Comparison of ENCODE assay signal across 8 cellular contexts in genomic region chr22:36027960-36028645, GRCh38. TPM values are rescaled to one million over a fixed set of nuclear protein-coding genes. Genes with fewer than 3 reads are reported as not detected.
DNase-seq lines count a peak whose midpoint lies in the region; ATAC-seq and TF ChIP-seq lines count a peak whose summit lies in the region.

No MANE protein-coding gene starts in this region.

- in situ Hi-C loops in astrocyte of the cerebellum (cut with HindIII; ENCODE audit: low sequenced_read_pairs): no loop called here

- no peaks in the 10 kb centered on the region for H3K9me3 Mint-ChIP-seq in activated CD4-positive, alpha-beta T cell treated with anti-CD3 and anti-CD28 coated beads for 36 hours (ENCODE audit: low read depth)

- H3K27ac Mint-ChIP-seq in activated CD4-positive, alpha-beta T cell treated with anti-CD3 and anti-CD28 coated beads for 36 hours: no peak overlapping the region

- no peaks in the 10 kb centered on the region for H3K27me3 ChIP-seq in iPS-18a (ENCODE audit: control insufficient read depth, insufficient read depth, low read length)
- no peaks in the 10 kb centered on the region for H3K27me3 ChIP-seq in skeletal muscle tissue (ENCODE audit: control insufficient read depth in 3 of 3, insufficient read depth in 3 of 3, low read length in 3 of 3)

- ATAC-seq in activated CD4-positive, alpha-beta T cell treated with anti-CD3 and anti-CD28 coated beads for 36 hours: peak; percentile 9

- peak overlapping the region; percentile 74 for H3K9ac ChIP-seq in iPS-18a (ENCODE audit: low read length)
- peak overlapping the region; percentile 74 to 89 (median 84) for H3K9ac ChIP-seq in skeletal muscle tissue (ENCODE audit: low read depth in 1 of 3, low read length in 3 of 3)

- CTCF ChIA-PET in activated CD4-positive, alpha-beta T cell treated with anti-CD3 and anti-CD28 coated beads for 36 hours (lab: Charles Lee): interaction anchor here (0.9 to 6.1 kb wide), 4 partner anchors 10 to 96 kb away, joined by 3 to 50 read pairs (median 4); no protein-coding TSS in a partner anchor

- DNase-seq in activated CD4-positive, alpha-beta T cell treated with anti-CD3 and anti-CD28 coated beads for 36 hours: no peak
- DNase-seq in activated CD4-positive, alpha-beta T cell treated with anti-CD3 and anti-CD28 coated beads for 4 hours: no peak
- DNase-seq in LNCaP clone FGC (ENCODE audit: low read depth): no peak
- no peak for DNase-seq in astrocyte of the cerebellum (ENCODE audit: low read depth)
- DNase-seq in inferior parietal cortex (ENCODE audit: extremely low spot score): no peak
- DNase-seq in NCI-H1694 (lab: John Stamatoyannopoulos, UW): no peak

- POLR2A ChIA-PET in activated CD4-positive, alpha-beta T cell treated with anti-CD3 and anti-CD28 coated beads for 36 hours (lab: Charles Lee): interaction anchor here (0.5 to 1.1 kb wide), 3 partner anchors 12 to 45 kb away, joined by 3 to 4 read pairs (median 4); no protein-coding TSS in a partner anchor

- H3K4me1 ChIP-seq in iPS-18a (ENCODE audit: control insufficient read depth, low read depth, low read length) (peaks cover 13% of the 10 kb centered on the region), skeletal muscle tissue (ENCODE audit: control insufficient read depth in 3 of 3, insufficient read depth in 3 of 3, low read length in 3 of 3) (peaks cover 10 to 27% (median 18%) of the 10 kb centered on the region in 3 donors)

- H3K36me3 ChIP-seq in iPS-18a (ENCODE audit: control insufficient read depth, low read depth, low read length) (peaks cover 5% of the 10 kb centered on the region), skeletal muscle tissue (ENCODE audit: control insufficient read depth in 3 of 3, insufficient read depth in 3 of 3, low read length in 3 of 3) (no peaks in the 10 kb centered on the region)

- H3K36me3 Mint-ChIP-seq in activated CD4-positive, alpha-beta T cell treated with anti-CD3 and anti-CD28 coated beads for 36 hours (ENCODE audit: low read depth): no peaks in the 10 kb centered on the region

- H3K9me3 ChIP-seq in iPS-18a (ENCODE audit: control insufficient read depth, low read depth, low read length): no peaks in the 10 kb centered on the region
- no peaks in the 10 kb centered on the region for H3K9me3 ChIP-seq in skeletal muscle tissue (ENCODE audit: control insufficient read depth in 3 of 3, low read length in 3 of 3)

- peak overlapping the region; percentile 24 for H3K27ac ChIP-seq in iPS-18a (ENCODE audit: low read length)
- H3K27ac ChIP-seq in skeletal muscle tissue (ENCODE audit: low read depth, low read length): peak overlapping the region; percentile 77

- H3K4me1 Mint-ChIP-seq in activated CD4-positive, alpha-beta T cell treated with anti-CD3 and anti-CD28 coated beads for 36 hours: peaks cover 24% of the 10 kb centered on the region

- peaks cover 2% of the 10 kb centered on the region for H3K27me3 Mint-ChIP-seq in activated CD4-positive, alpha-beta T cell treated with anti-CD3 and anti-CD28 coated beads for 36 hours

- intact Hi-C loops in activated CD4-positive, alpha-beta T cell treated with anti-CD3 and anti-CD28 coated beads for 36 hours (cut with DNase I, micrococcal nuclease): loop anchor here (2.0 to 5.0 kb wide), 4 partner anchors 37 to 726 kb away; partner anchors contain the start of genes APOL6 (in 1 of the 2) and EIF3D (in 1 of the 2)

- no peak for TF ChIP-seq CTCF in LNCaP clone FGC (IDR thresholded peaks at IDR 0.05; ENCODE audit: control insufficient read depth, extremely low read depth, insufficient read depth)
- no peak for TF ChIP-seq CTCF in astrocyte of the cerebellum (IDR thresholded peaks at IDR 0.05; ENCODE audit: low read depth, low read length, missing control alignments)

- peak overlapping the region; percentile 80 for H3K4me3 Mint-ChIP-seq in activated CD4-positive, alpha-beta T cell treated with anti-CD3 and anti-CD28 coated beads for 36 hours

- peak overlapping the region; percentile 80 for H3K4me3 ChIP-seq in LNCaP clone FGC (ENCODE audit: low read depth, low read length)
- H3K4me3 ChIP-seq in astrocyte of the cerebellum (ENCODE audit: low read depth, low read length): peak overlapping the region; percentile 92
- H3K4me3 ChIP-seq in iPS-18a (ENCODE audit: low read length): peak overlapping the region; percentile 86
- peak overlapping the region; percentile 68 to 86 (median 85) for H3K4me3 ChIP-seq in skeletal muscle tissue (ENCODE audit: low read length in 3 of 3)

RNA-seq across cellular contexts. Expression of gene RBFOX2, which starts 0.5 kb away (rescaled TPM):
- total RNA-seq in activated CD4-positive, alpha-beta T cell treated with anti-CD3 and anti-CD28 coated beads for 36 hours: 1 to 10 TPM; 6.9 to 7.7 TPM
- 200 TPM for total RNA-seq in skeletal muscle tissue

Comparison
In these comparisons a context has a peak if more than half of its experiments do, and no peak if none do; other contexts are left out.
1. RNA of gene RBFOX2, which starts 0.5 kb away (total RNA-seq): 200 TPM in skeletal muscle tissue (single experiment); 6.9 to 7.7 TPM in activated CD4-positive, alpha-beta T cell treated with anti-CD3 and anti-CD28 coated beads for 36 hours; every median in the first group is over 10 times any median in the second.
2. Peak in every context shown above with its lines, with median percentiles within 50 percentile points of each other: H3K4me3 ChIP-seq.